8 cellular contexts compared by ENCODE assay signal in genomic region chr13:20773194-20774080, GRCh38. TPM values are rescaled to one million over a fixed set of nuclear protein-coding genes. Genes with fewer than 3 reads are reported as not detected.
DNase-seq lines count a peak whose midpoint lies in the region; ATAC-seq and TF ChIP-seq lines count a peak whose summit lies in the region.

Gene EEF1AKMT1 (minus strand): TSS chr13:20773961. CDS start chr13:20757598, 16,363 bp downstream.

- peaks cover 40% of the 10 kb centered on the region for H3K4me1 Mint-ChIP-seq in activated naive CD4-positive, alpha-beta T cell treated with anti-CD3 and anti-CD28 coated beads for 36 hours (ENCODE audit: low read depth)

- H3K9me3 ChIP-seq in SJSA1 (replicated peaks) (no peaks in the 10 kb centered on the region), gastroesophageal sphincter (peaks cover 0 to 3% (median 0%) of the 10 kb centered on the region in 3 donors), neutrophil (no peaks in the 10 kb centered on the region)

- CTCF ChIA-PET in HEK293T (lab: Yijun Ruan, JAX), result no interaction called here
- CTCF ChIA-PET in activated naive CD4-positive, alpha-beta T cell treated with anti-CD3 and anti-CD28 coated beads for 36 hours (lab: Charles Lee), result interaction anchor here (0.6 to 1.4 kb wide), 4 partner anchors 24 to 71 kb away, joined by 3 to 4 read pairs (median 4); no protein-coding TSS in a partner anchor

- H3K36me3 Mint-ChIP-seq in activated naive CD4-positive, alpha-beta T cell treated with anti-CD3 and anti-CD28 coated beads for 36 hours (ENCODE audit: low read depth), result peaks cover 50% of the 10 kb centered on the region

- peak within 1 kb of the TSS; percentile 88 for H3K4me3 Mint-ChIP-seq in activated naive CD4-positive, alpha-beta T cell treated with anti-CD3 and anti-CD28 coated beads for 36 hours

- peak; percentile 84 to 89 for TF ChIP-seq POLR2A in gastroesophageal sphincter (IDR thresholded peaks at IDR 0.05)

- H3K4me1 ChIP-seq in SJSA1 (replicated peaks), result peaks cover 18% of the 10 kb centered on the region
- peaks cover 3 to 20% (median 4%) of the 10 kb centered on the region in 3 donors for H3K4me1 ChIP-seq in gastroesophageal sphincter
- H3K4me1 ChIP-seq in neutrophil (ENCODE audit: control insufficient read depth in 1 of 2, insufficient read depth in 1 of 2, low read depth in 1 of 2, low read length in 1 of 2), result peaks cover 11 to 16% of the 10 kb centered on the region in 2 experiments

- WGBS in gastroesophageal sphincter (ENCODE audit: low coverage in 1 of 2), 2 donors, result 0% methylated on average over 5 of the region's 72 CpGs; no CpG with 5 or more reads in 1 of the 2 donors

- H3K27me3 Mint-ChIP-seq in activated naive CD4-positive, alpha-beta T cell treated with anti-CD3 and anti-CD28 coated beads for 36 hours (ENCODE audit: low read depth), result no peaks in the 10 kb centered on the region

- POLR2A ChIA-PET in HEK293T (lab: Yijun Ruan, JAX), result interaction anchor here (0.6 to 1.7 kb wide), 6 partner anchors 26 to 277 kb away, joined by 3 to 6 read pairs (median 4); no protein-coding TSS in a partner anchor

- H3K27ac ChIP-seq in SJSA1, result peak within 1 kb of the TSS; percentile 81
- H3K27ac ChIP-seq in gastroesophageal sphincter, result peak within 1 kb of the TSS; percentile 63 to 94 (median 88)
- peak within 1 kb of the TSS; percentile 79 for H3K27ac ChIP-seq in neutrophil
- H3K27ac ChIP-seq in substantia nigra (ENCODE audit: low read depth, low read length, poor library complexity, severe bottlenecking), result peak within 1 kb of the TSS; percentile 85

- peak; percentile 42 for DNase-seq in GM04503 (ENCODE audit: low read depth)
- DNase-seq in HEK293T (ENCODE audit: extremely low spot score), result peak; percentile 89
- DNase-seq in MV-4-11 (lab: John Stamatoyannopoulos, UW), result peak; percentile 89
- peak; percentile 89 to 90 for DNase-seq in SJSA1 (ENCODE audit: low read depth in 1 of 2, low spot score in 2 of 2)
- peak; percentile 96 for DNase-seq in activated naive CD4-positive, alpha-beta T cell treated with anti-CD3 and anti-CD28 coated beads for 36 hours
- peak; percentile 12 to 93 (median 83) for DNase-seq in substantia nigra (lab: John Stamatoyannopoulos, UW)

- peak within 1 kb of the TSS; percentile 98 for H3K27ac Mint-ChIP-seq in activated naive CD4-positive, alpha-beta T cell treated with anti-CD3 and anti-CD28 coated beads for 36 hours

- peak in 1 of 4 experiments; percentile 17 for TF ChIP-seq CTCF in gastroesophageal sphincter (IDR thresholded peaks at IDR 0.05)
- TF ChIP-seq CTCF in neutrophil (IDR thresholded peaks at IDR 0.05), result peak; percentile 24

- TF ChIP-seq EP300 in gastroesophageal sphincter (IDR thresholded peaks at IDR 0.05), result no peak

- peak within 1 kb of the TSS; percentile 55 for H3K4me3 ChIP-seq in SJSA1
- H3K4me3 ChIP-seq in gastroesophageal sphincter, result peak within 1 kb of the TSS; percentile 53 to 60
- peak within 1 kb of the TSS; percentile 78 to 90 for H3K4me3 ChIP-seq in neutrophil (ENCODE audit: low read depth in 1 of 2, low read length in 1 of 2)

- intact Hi-C loops in activated naive CD4-positive, alpha-beta T cell treated with anti-CD3 and anti-CD28 coated beads for 36 hours (cut with micrococcal nuclease), result loop anchor here (1.0 to 10.0 kb wide), 12 partner anchors 55 to 831 kb away; partner anchors contain the start of genes IFT88, MICU2, MRPL57 and SKA3

- H3K9me3 Mint-ChIP-seq in activated naive CD4-positive, alpha-beta T cell treated with anti-CD3 and anti-CD28 coated beads for 36 hours, result peaks cover 3% of the 10 kb centered on the region

- H3K36me3 ChIP-seq in SJSA1, result 0 out of 2 replicates have a peak, but pooled peaks cover 6% of the 10 kb centered on the region
- H3K36me3 ChIP-seq in gastroesophageal sphincter, result peaks cover 0 to 28% of the 10 kb centered on the region in 2 donors
- no peaks in the 10 kb centered on the region for H3K36me3 ChIP-seq in neutrophil

- peak; percentile 98 for ATAC-seq in gastroesophageal sphincter

- H3K27me3 ChIP-seq in SJSA1 (replicated peaks), result no peaks in the 10 kb centered on the region
- no peaks in the 10 kb centered on the region for H3K27me3 ChIP-seq in gastroesophageal sphincter
- H3K27me3 ChIP-seq in neutrophil, result no peaks in the 10 kb centered on the region

TF ChIP-seq in HEK293T, 16 proteins besides CTCF, POLR2A, EP300 and RAD21:
- TF ChIP-seq PKNOX1 (IDR thresholded peaks at IDR 0.05) (peak; percentile 92), SP1 (IDR thresholded peaks at IDR 0.05) (no peak), L3MBTL2 (conservative IDR thresholded peaks at IDR 0.05) (peak; percentile 84)
TF ChIP-seq in HEK293T: peak in this region for 2.

RNA-seq across cellular contexts. Expression of gene EEF1AKMT1, which starts in this region (rescaled TPM):
- 1.7 and 10.6 TPM in 2 replicates for total RNA-seq in SJSA1 (2014; rRNA removed; shearing (Covaris generic))
- total RNA-seq in activated naive CD4-positive, alpha-beta T cell treated with anti-CD3 and anti-CD28 coated beads for 36 hours, result 10 to 100 TPM; 15.1 to 16.5 TPM
- 10 to 100 TPM; 13.5 to 39.2 (median 20.3) TPM for total RNA-seq in gastroesophageal sphincter

Comparison
In these comparisons a context has a peak if more than half of its experiments do, and no peak if none do; other contexts are left out.
1. Peak in every context shown above with its lines: DNase-seq, ATAC-seq, H3K4me3 ChIP-seq and H3K27ac ChIP-seq.
2. DNase-seq: peak in every context shown above with its lines; median percentile 96 in activated naive CD4-positive, alpha-beta T cell treated with anti-CD3 and anti-CD28 coated beads for 36 hours; 90 in SJSA1; 89 in HEK293T; 89 in MV-4-11; 83 in substantia nigra; 42 in GM04503.